ENCODE assay signal across 21 cellular contexts in the genomic region with DNA sequence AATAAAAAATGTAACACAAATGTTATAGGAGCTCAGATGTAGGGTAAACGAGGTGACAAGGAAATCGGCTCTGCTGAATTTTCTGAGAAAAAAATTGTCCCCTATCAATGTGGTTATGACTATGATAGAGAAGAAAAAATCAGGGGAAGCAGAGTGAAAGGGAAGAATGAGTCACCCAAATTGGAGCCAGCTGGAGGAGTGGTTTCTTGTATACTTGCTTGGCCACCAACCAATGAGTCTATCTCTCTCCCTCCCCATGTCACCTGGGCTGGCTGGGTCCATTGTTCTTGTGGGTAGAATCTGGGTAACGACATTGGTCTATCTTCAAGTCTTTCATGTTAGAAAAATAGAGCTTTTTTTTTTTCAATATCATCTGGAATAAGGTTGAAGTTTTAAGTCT.
DNase-seq lines count a peak whose midpoint lies in the region; ATAC-seq and TF ChIP-seq lines count a peak whose summit lies in the region.
"Had no signal": no experiment of that assay in that cellular context is flagged by ENCODE, and none has a peak within 500 bp of the region (broad histone marks: within the 10 kb centered on the region; RNA-seq: fewer than 3 reads in every experiment).

No MANE protein-coding gene starts in this region.

- ATAC-seq in foreskin keratinocyte (peak; percentile 82), HG03469 (IDR thresholded peaks at IDR 0.05; ENCODE audit: unreplicated experiment) (no peak), GM21723 (IDR thresholded peaks at IDR 0.05; ENCODE audit: unreplicated experiment) (no peak)
- ATAC-seq: body of pancreas, left cardiac atrium had no signal

- H3K27me3 ChIP-seq in foreskin keratinocyte (no peaks in the 10 kb centered on the region), H7 (ENCODE audit: control insufficient read depth, insufficient read depth, low read length) (no peaks in the 10 kb centered on the region)
- H3K27me3 ChIP-seq: BLaER1, body of pancreas, upper lobe of left lung had no signal

- no peaks in the 10 kb centered on the region for H3K36me3 ChIP-seq in H7 (replicated peaks; ENCODE audit: control insufficient read depth, insufficient read depth, low read length)
- H3K36me3 ChIP-seq: BLaER1, upper lobe of left lung had no signal

- H3K4me1 ChIP-seq in foreskin keratinocyte = peaks cover 15% of the 10 kb centered on the region
- H3K4me1 ChIP-seq: BLaER1, body of pancreas, upper lobe of left lung had no signal

- H3K4me3 ChIP-seq in HFF-Myc (replicated peaks; ENCODE audit: low read depth, low read length) (no peak overlapping the region), H7 (ENCODE audit: insufficient read depth, low read depth, low read length) (no peak overlapping the region)
- H3K4me3 ChIP-seq: BLaER1, body of pancreas, upper lobe of left lung had no signal

- TF ChIP-seq CTCF in HFF-Myc (IDR thresholded peaks at IDR 0.05; ENCODE audit: low read depth, low read length, missing control alignments) (no peak), foreskin keratinocyte (conservative IDR thresholded peaks at IDR 0.05) (no peak)

- H3K27ac ChIP-seq in foreskin keratinocyte = peak overlapping the region; percentile 32
- H3K27ac ChIP-seq: BLaER1, body of pancreas, upper lobe of left lung had no signal

- DNase-seq in AG08396 (ENCODE audit: low spot score) (peak; percentile 12), HFF-Myc (ENCODE audit: extremely low read depth, low read depth) (peak; percentile 76), amniotic epithelial cell (ENCODE audit: low read depth) (peak; percentile 13), foreskin keratinocyte (peak in 1 of 2 donors; percentile 73), H7 (no peak), NOMO-1 treated with DMSO at 0.1 percent for 48 hours (lab: John Stamatoyannopoulos, UW; ENCODE audit: unreplicated experiment) (no peak)
- DNase-seq: activated CD4-positive, alpha-beta memory T cell treated with anti-CD3 and anti-CD28 coated beads, Interleukin-2, amount 10 ng/mL, durations not matched to agents 7 days and 5 days; activated effector memory CD4-positive, alpha-beta T cell treated with Interleukin-2 at 50 U/mL for 16 hours; effector memory CD4-positive, alpha-beta T cell; H9; head of caudate nucleus; left cardiac atrium; NCI-H1694; NCI-H524 treated with DMSO at 0.1 percent for 48 hours; Right ventricle myocardium superior; stimulated activated CD8-positive, alpha-beta memory T cell treated with anti-CD3 and anti-CD28 coated beads, Interleukin-4, amount 100 ng/mL, for 48 hours; upper lobe of left lung had no signal

Comparison
In these comparisons a context has a peak if more than half of its experiments do, and no peak if none do; other contexts are left out.
1. DNase-seq: peak in AG08396 (single experiment), HFF-Myc (single experiment) and amniotic epithelial cell (single experiment); none in H7 (single experiment) and NOMO-1 treated with DMSO at 0.1 percent for 48 hours (single experiment).